In the genomic region with DNA sequence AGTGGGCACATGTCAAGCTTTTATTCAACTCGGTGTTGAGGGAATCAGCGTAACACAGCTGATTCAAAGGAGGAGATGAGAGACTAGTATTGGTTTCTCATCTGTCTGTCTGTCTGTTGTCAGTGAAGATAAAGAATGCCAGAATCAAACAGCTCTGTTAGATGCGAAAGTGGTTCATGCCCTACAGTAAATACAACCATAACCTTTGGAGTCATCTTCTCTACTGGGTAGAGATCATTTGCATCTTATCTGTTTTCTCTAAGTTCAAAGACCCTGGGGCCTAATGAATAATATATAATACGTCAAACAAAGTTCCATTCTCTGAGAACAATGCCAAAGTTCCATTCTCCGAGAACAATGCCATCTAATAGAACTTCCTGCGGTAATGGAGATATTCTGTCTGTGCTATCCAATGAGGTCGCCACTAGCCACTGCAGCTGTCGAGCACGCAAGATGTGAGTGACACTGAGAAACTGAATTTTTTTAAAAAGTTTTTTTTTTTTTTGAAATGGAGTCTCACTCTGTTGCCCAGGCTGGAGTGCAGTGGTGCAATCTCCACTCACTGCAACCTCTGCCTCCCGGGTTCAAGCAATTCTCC, we compare ENCODE assay signal across 1 cellular context.
TF ChIP-seq lines count a peak whose summit lies in the region.

No MANE protein-coding gene starts in this region.

TF ChIP-seq in GM12878, 131 proteins besides CTCF, POLR2A, EP300 and RAD21:
- no peak for TF ChIP-seq HDAC2 (IDR thresholded peaks at IDR 0.05)
- TF ChIP-seq, protein P1, sequence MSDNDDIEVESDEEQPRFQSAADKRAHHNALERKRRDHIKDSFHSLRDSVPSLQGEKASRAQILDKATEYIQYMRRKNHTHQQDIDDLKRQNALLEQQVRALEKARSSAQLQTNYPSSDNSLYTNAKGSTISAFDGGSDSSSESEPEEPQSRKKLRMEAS (IDR thresholded peaks at IDR 0.05; ENCODE audit: low read depth, low read length), result no peak
- TF ChIP-seq, protein P2, sequence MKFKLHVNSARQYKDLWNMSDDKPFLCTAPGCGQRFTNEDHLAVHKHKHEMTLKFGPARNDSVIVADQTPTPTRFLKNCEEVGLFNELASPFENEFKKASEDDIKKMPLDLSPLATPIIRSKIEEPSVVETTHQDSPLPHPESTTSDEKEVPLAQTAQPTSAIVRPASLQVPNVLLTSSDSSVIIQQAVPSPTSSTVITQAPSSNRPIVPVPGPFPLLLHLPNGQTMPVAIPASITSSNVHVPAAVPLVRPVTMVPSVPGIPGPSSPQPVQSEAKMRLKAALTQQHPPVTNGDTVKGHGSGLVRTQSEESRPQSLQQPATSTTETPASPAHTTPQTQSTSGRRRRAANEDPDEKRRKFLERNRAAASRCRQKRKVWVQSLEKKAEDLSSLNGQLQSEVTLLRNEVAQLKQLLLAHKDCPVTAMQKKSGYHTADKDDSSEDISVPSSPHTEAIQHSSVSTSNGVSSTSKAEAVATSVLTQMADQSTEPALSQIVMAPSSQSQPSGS (IDR thresholded peaks at IDR 0.05; ENCODE audit: low read length), result no peak
- TF ChIP-seq PAX8 (IDR thresholded peaks at IDR 0.05), result no peak
- TF ChIP-seq, protein P3, sequence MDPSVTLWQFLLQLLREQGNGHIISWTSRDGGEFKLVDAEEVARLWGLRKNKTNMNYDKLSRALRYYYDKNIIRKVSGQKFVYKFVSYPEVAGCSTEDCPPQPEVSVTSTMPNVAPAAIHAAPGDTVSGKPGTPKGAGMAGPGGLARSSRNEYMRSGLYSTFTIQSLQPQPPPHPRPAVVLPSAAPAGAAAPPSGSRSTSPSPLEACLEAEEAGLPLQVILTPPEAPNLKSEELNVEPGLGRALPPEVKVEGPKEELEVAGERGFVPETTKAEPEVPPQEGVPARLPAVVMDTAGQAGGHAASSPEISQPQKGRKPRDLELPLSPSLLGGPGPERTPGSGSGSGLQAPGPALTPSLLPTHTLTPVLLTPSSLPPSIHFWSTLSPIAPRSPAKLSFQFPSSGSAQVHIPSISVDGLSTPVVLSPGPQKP (IDR thresholded peaks at IDR 0.05; ENCODE audit: low read depth, low read length), result no peak
- TF ChIP-seq SPI1 (IDR thresholded peaks at IDR 0.05; ENCODE audit: borderline replicate concordance, insufficient read depth, low read depth, low read length), result no peak
- TF ChIP-seq, protein P4, sequence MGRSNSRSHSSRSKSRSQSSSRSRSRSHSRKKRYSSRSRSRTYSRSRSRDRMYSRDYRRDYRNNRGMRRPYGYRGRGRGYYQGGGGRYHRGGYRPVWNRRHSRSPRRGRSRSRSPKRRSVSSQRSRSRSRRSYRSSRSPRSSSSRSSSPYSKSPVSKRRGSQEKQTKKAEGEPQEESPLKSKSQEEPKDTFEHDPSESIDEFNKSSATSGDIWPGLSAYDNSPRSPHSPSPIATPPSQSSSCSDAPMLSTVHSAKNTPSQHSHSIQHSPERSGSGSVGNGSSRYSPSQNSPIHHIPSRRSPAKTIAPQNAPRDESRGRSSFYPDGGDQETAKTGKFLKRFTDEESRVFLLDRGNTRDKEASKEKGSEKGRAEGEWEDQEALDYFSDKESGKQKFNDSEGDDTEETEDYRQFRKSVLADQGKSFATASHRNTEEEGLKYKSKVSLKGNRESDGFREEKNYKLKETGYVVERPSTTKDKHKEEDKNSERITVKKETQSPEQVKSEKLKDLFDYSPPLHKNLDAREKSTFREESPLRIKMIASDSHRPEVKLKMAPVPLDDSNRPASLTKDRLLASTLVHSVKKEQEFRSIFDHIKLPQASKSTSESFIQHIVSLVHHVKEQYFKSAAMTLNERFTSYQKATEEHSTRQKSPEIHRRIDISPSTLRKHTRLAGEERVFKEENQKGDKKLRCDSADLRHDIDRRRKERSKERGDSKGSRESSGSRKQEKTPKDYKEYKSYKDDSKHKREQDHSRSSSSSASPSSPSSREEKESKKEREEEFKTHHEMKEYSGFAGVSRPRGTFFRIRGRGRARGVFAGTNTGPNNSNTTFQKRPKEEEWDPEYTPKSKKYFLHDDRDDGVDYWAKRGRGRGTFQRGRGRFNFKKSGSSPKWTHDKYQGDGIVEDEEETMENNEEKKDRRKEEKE (IDR thresholded peaks at IDR 0.05), result no peak
- no peak for TF ChIP-seq KAT2A (conservative IDR thresholded peaks at IDR 0.05; ENCODE audit: control insufficient read depth, low read depth, low read length)
- TF ChIP-seq HDGF (IDR thresholded peaks at IDR 0.05), result no peak
- TF ChIP-seq GATAD2B (conservative IDR thresholded peaks at IDR 0.05; ENCODE audit: low read depth), result no peak
- TF ChIP-seq ASH2L (IDR thresholded peaks at IDR 0.05; ENCODE audit: borderline replicate concordance, low read depth), result no peak
- TF ChIP-seq KLF5 (IDR thresholded peaks at IDR 0.05; ENCODE audit: partially characterized antibody), result no peak
- no peak for TF ChIP-seq ZNF274 (IDR thresholded peaks at IDR 0.05; ENCODE audit: insufficient read depth, insufficient read length)
- no peak for TF ChIP-seq CEBPB (IDR thresholded peaks at IDR 0.05; ENCODE audit: borderline replicate concordance in 1 of 2, low read depth in 2 of 2, low read length in 2 of 2)
- TF ChIP-seq CBFB (IDR thresholded peaks at IDR 0.05; ENCODE audit: low read depth), result no peak
